24 cellular contexts compared by ENCODE assay signal in the genomic region with DNA sequence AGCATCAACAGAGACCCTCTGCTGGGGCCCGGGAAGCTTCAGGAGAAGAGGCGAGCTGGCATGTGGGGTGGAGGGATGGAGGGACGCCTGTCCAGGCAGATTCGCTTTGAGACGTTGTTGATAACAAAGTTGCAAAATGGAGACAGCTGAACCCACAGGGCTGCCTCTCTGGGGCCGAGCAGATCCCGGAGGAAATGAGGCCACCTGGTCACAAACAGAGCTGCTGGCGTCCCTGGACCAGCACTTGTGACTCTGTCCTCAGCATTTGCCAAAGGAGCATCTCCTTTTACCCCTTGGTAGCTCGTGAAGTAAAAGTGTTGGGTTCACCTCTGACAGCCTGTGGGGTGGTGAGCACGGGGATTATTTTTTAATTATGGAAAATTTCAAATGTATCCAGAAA.
"Had no signal": no experiment of that assay in that cellular context is flagged by ENCODE, and none has a peak within 500 bp of the region (broad histone marks: within the 10 kb centered on the region; RNA-seq: fewer than 3 reads in every experiment).

No MANE protein-coding gene starts in this region.

- H3K27ac Mint-ChIP-seq: activated naive CD4-positive, alpha-beta T cell treated with anti-CD3 and anti-CD28 coated beads for 36 hours; activated naive CD8-positive, alpha-beta T cell treated with anti-CD3 and anti-CD28 coated beads, Interleukin-2, amount 10 ng/mL, durations not matched to agents 7 days and 5 days; natural killer cell treated with Interleukin-12 subunit alpha and Interleukin-12 subunit beta and Interleukin-15 and Interleukin-18, amount 100 ng/mL, for 72 hours; stimulated activated effector memory CD8-positive, alpha-beta T cell treated with anti-CD3 and anti-CD28 coated beads, Interleukin-12 subunit alpha, Interleukin-12 subunit beta, amount 100 ng/mL, for 72 hours; T-helper 1 cell treated with Interleukin-12 subunit alpha and Interleukin-12 subunit beta and Interleukin-4 antibody, amounts not matched to agents 30 μg/mL and 1 μg/mL, for 36 hours had no signal

- H3K9me3 ChIP-seq: testis had no signal

- H3K4me3 Mint-ChIP-seq: activated naive CD4-positive, alpha-beta T cell treated with anti-CD3 and anti-CD28 coated beads for 36 hours; activated naive CD8-positive, alpha-beta T cell treated with anti-CD3 and anti-CD28 coated beads, Interleukin-2, amount 10 ng/mL, durations not matched to agents 7 days and 5 days; natural killer cell treated with Interleukin-12 subunit alpha and Interleukin-12 subunit beta and Interleukin-15 and Interleukin-18, amount 100 ng/mL, for 72 hours; stimulated activated effector memory CD8-positive, alpha-beta T cell treated with anti-CD3 and anti-CD28 coated beads, Interleukin-12 subunit alpha, Interleukin-12 subunit beta, amount 100 ng/mL, for 72 hours; T-helper 1 cell treated with Interleukin-12 subunit alpha and Interleukin-12 subunit beta and Interleukin-4 antibody, amounts not matched to agents 30 μg/mL and 1 μg/mL, for 36 hours had no signal

- DNase-seq: activated CD4-positive, alpha-beta T cell treated with anti-CD3 and anti-CD28 coated beads for 4 hours; activated CD4-positive, alpha-beta T cell treated with anti-CD3 and anti-CD28 coated beads, Interleukin-2, amount 50 U/mL, for 48 hours; activated CD4-positive, CD25-positive, alpha-beta regulatory T cell; activated CD8-positive, alpha-beta memory T cell treated with anti-CD3 and anti-CD28 coated beads, Interleukin-2, amount 50 U/mL, for 48 hours; activated effector memory CD4-positive, alpha-beta T cell treated with Interleukin-2 at 50 U/mL for 16 hours; activated naive CD4-positive, alpha-beta T cell treated with anti-CD3 and anti-CD28 coated beads for 36 hours; activated naive CD8-positive, alpha-beta T cell treated with anti-CD3 and anti-CD28 coated beads, Interleukin-2, amount 10 ng/mL, durations not matched to agents 7 days and 5 days; activated T-cell treated with anti-CD3 and anti-CD28 coated beads, Interleukin-2, amount 50 U/mL, for 48 hours; amniotic stem cell; cerebellar nuclear complex; cortex of kidney; kidney; occipital lobe; small intestine; stimulated activated CD4-positive, alpha-beta T cell treated with anti-CD3 and anti-CD28 coated beads, Interleukin-2, amount 100 ng/mL, for 24 hours; T1000; testis had no signal

- ATAC-seq: left lobe of liver; natural killer cell treated with Interleukin-12 subunit alpha and Interleukin-12 subunit beta and Interleukin-15 and Interleukin-18, amount 100 ng/mL, for 72 hours; sciatic nerve; stimulated activated effector memory CD8-positive, alpha-beta T cell treated with anti-CD3 and anti-CD28 coated beads, Interleukin-12 subunit alpha, Interleukin-12 subunit beta, amount 100 ng/mL, for 72 hours had no signal

- H3K27me3 ChIP-seq: testis had no signal

- H3K4me3 ChIP-seq: lung, testis had no signal

- H3K27ac ChIP-seq: epithelial cell of prostate, testis had no signal

- H3K27me3 Mint-ChIP-seq: activated naive CD8-positive, alpha-beta T cell treated with anti-CD3 and anti-CD28 coated beads, Interleukin-2, amount 10 ng/mL, durations not matched to agents 7 days and 5 days; natural killer cell treated with Interleukin-12 subunit alpha and Interleukin-12 subunit beta and Interleukin-15 and Interleukin-18, amount 100 ng/mL, for 72 hours had no signal

- H3K4me1 ChIP-seq: testis had no signal

- H3K9me3 Mint-ChIP-seq: activated naive CD4-positive, alpha-beta T cell treated with anti-CD3 and anti-CD28 coated beads for 36 hours had no signal
